ENCODE assay signal across 21 cellular contexts in genomic region chr5:88244686-88245085, GRCh38. TPM values are rescaled to one million over a fixed set of nuclear protein-coding genes. Genes with fewer than 3 reads are reported as not detected.
A peak's percentile ranks its signal among the peaks of the same experiment; 100 is the strongest.
DNase-seq lines count a peak whose midpoint lies in the region; ATAC-seq, FAIRE-seq and TF ChIP-seq lines count a peak whose summit lies in the region.
"Had no signal": no experiment of that assay in that cellular context is flagged by ENCODE, and none has a peak within 500 bp of the region (broad histone marks: within the 10 kb centered on the region; RNA-seq: fewer than 3 reads in every experiment).

No MANE protein-coding gene starts in this region.

- no peak overlapping the region for H3K56ac ChIP-seq in mesendoderm (ENCODE audit: low read length)

- H2BK120ac ChIP-seq in mesendoderm (ENCODE audit: low read depth, low read length): no peak overlapping the region

- no peak overlapping the region for H3K4me2 ChIP-seq in mesendoderm (ENCODE audit: low read length)

- no peak overlapping the region for H2AK5ac ChIP-seq in mesendoderm (ENCODE audit: low read length)

- H4K5ac ChIP-seq in mesendoderm (ENCODE audit: low read length): no peak overlapping the region

- H3K18ac ChIP-seq in mesendoderm (ENCODE audit: low read length): no peak overlapping the region

- H3K4me3 ChIP-seq in LNCaP clone FGC (ENCODE audit: low read depth, low read length) (peak overlapping the region; percentile 13; the same call in 1 of the 2 replicates), bronchial epithelial cell (ENCODE audit: low read depth, low read length) (no peak overlapping the region), mesendoderm (ENCODE audit: low read length) (no peak overlapping the region), vagina (no peak overlapping the region)
- H3K4me3 ChIP-seq: cardiac muscle cell, GM12878, right atrium auricular region had no signal

- no peak overlapping the region for H3K23ac ChIP-seq in mesendoderm (ENCODE audit: low read length)

- WGBS in mesendoderm (ENCODE audit: extremely low coverage, insufficient coverage, low lambda C conversion rate): no CpG with 5 or more reads among the region's 2 CpGs

- intact Hi-C loops in vagina (cut with DNase I): no loop called here

- FAIRE-seq in bronchial epithelial cell (lab: Jason Lieb, UNC): no peak
- FAIRE-seq: HTR-8/SVneo had no signal

- ATAC-seq in HG03025 (IDR thresholded peaks at IDR 0.05; ENCODE audit: low FRiP score, unreplicated experiment): no peak
- ATAC-seq: GM12878; left cardiac atrium; naive thymus-derived CD4-positive, alpha-beta T cell had no signal

- TF ChIP-seq CTCF in LNCaP clone FGC (IDR thresholded peaks at IDR 0.05; ENCODE audit: control insufficient read depth, extremely low read depth, insufficient read depth) (no peak), bronchial epithelial cell (IDR thresholded peaks at IDR 0.05; ENCODE audit: insufficient read depth, low read length, severe bottlenecking) (no peak), vagina (IDR thresholded peaks at IDR 0.05) (no peak)

- peaks cover 5% of the 10 kb centered on the region for H3K79me1 ChIP-seq in mesendoderm (ENCODE audit: low read length)

- H3K27ac ChIP-seq in mesendoderm (ENCODE audit: low read depth, low read length) (no peak overlapping the region), vagina (no peak overlapping the region)
- H3K27ac ChIP-seq: cardiac muscle cell, right atrium auricular region had no signal

- no peak overlapping the region for H4K8ac ChIP-seq in mesendoderm (ENCODE audit: low read depth, low read length)

- no peak overlapping the region for H3K9ac ChIP-seq in mesendoderm (ENCODE audit: low read length)

- no peak overlapping the region for H2BK5ac ChIP-seq in mesendoderm (ENCODE audit: low read length)

- H2BK15ac ChIP-seq in mesendoderm (replicated peaks; ENCODE audit: low read depth): no peak overlapping the region

- no peaks in the 10 kb centered on the region for H3K36me3 ChIP-seq in bronchial epithelial cell (ENCODE audit: control insufficient read depth, insufficient read depth, low read length)
- H3K36me3 ChIP-seq in mesendoderm (ENCODE audit: control insufficient read depth, insufficient read depth, low read length): no peaks in the 10 kb centered on the region
- no peaks in the 10 kb centered on the region for H3K36me3 ChIP-seq in vagina
- H3K36me3 ChIP-seq: cardiac muscle cell, right atrium auricular region had no signal

- peak; percentile 8 for DNase-seq in EL
- DNase-seq in LNCaP clone FGC (ENCODE audit: low read depth): no peak
- peak; percentile 85 for DNase-seq in bronchial epithelial cell (ENCODE audit: low read depth)
- peak; percentile 53 for DNase-seq in mesendoderm
- DNase-seq in vagina (ENCODE audit: extremely low spot score in 2 of 2): no peak
- DNase-seq in HT-29 (ENCODE audit: low spot score): no peak
- DNase-seq in dermis blood vessel endothelial cell: no peak
- DNase-seq: activated CD4-positive, alpha-beta T cell treated with anti-CD3 and anti-CD28 coated beads, Interleukin-2, amount 10 ng/mL, durations not matched to agents 24 days and 14 days; activated naive CD8-positive, alpha-beta T cell treated with anti-CD3 and anti-CD28 coated beads, Interleukin-2, amount 10 ng/mL, durations not matched to agents 7 days and 5 days; foreskin melanocyte; left cardiac atrium; mesenchymal stem cell; naive thymus-derived CD4-positive, alpha-beta T cell; NCI-H1436; NCI-H2171 treated with DMSO at 0.1 percent for 48 hours; SHP77 treated with DMSO at 0.1 percent for 48 hours had no signal

- no peak overlapping the region for H3K4ac ChIP-seq in mesendoderm (ENCODE audit: low read depth, low read length)

- H3K4me1 ChIP-seq in mesendoderm (ENCODE audit: control insufficient read depth, low read depth, low read length) (peaks cover 22% of the 10 kb centered on the region), vagina (no peaks in the 10 kb centered on the region)
- H3K4me1 ChIP-seq: right atrium auricular region had no signal

- peaks cover 16% of the 10 kb centered on the region for H3K79me2 ChIP-seq in mesendoderm (ENCODE audit: control insufficient read depth, insufficient read depth, low read length)

- H3K27me3 ChIP-seq in bronchial epithelial cell (ENCODE audit: control insufficient read depth, insufficient read depth, low read length): no peaks in the 10 kb centered on the region
- no peaks in the 10 kb centered on the region for H3K27me3 ChIP-seq in mesendoderm (ENCODE audit: insufficient read depth, low read length, poor library complexity)
- no peaks in the 10 kb centered on the region for H3K27me3 ChIP-seq in vagina
- H3K27me3 ChIP-seq: cardiac muscle cell, right atrium auricular region had no signal

- no peaks in the 10 kb centered on the region for H3K9me3 ChIP-seq in vagina
- H3K9me3 ChIP-seq: right atrium auricular region had no signal

- TF ChIP-seq POLR2A in vagina (IDR thresholded peaks at IDR 0.05): no peak

RNA-seq across cellular contexts. Expression of gene TMEM161B, which starts 24.0 kb away (rescaled TPM):
- 17.4 and 17.9 TPM in 2 replicates for total RNA-seq in bronchial epithelial cell
- 8.5 TPM for polyA plus RNA-seq in mesendoderm (2013, experiment 1 of 2)
- polyA plus RNA-seq in mesendoderm (2013, experiment 2 of 2): 8.6 TPM
- total RNA-seq in vagina: 19.9 TPM
- total RNA-seq in HT-29 (2014; rRNA removed; shearing (Covaris generic)): 6.8 and 11.4 TPM in 2 replicates
- total RNA-seq in dermis blood vessel endothelial cell: 9.2 and 12.3 TPM in 2 replicates

Comparison
In these comparisons a context has a peak if more than half of its experiments do, and no peak if none do; other contexts are left out.
1. DNase-seq: peak in EL (single experiment), bronchial epithelial cell (single experiment) and mesendoderm (single experiment); none in LNCaP clone FGC (single experiment), vagina (0 of 2), HT-29 (single experiment) and dermis blood vessel endothelial cell (single experiment).